9 cellular contexts compared by ENCODE assay signal in the genomic region with DNA sequence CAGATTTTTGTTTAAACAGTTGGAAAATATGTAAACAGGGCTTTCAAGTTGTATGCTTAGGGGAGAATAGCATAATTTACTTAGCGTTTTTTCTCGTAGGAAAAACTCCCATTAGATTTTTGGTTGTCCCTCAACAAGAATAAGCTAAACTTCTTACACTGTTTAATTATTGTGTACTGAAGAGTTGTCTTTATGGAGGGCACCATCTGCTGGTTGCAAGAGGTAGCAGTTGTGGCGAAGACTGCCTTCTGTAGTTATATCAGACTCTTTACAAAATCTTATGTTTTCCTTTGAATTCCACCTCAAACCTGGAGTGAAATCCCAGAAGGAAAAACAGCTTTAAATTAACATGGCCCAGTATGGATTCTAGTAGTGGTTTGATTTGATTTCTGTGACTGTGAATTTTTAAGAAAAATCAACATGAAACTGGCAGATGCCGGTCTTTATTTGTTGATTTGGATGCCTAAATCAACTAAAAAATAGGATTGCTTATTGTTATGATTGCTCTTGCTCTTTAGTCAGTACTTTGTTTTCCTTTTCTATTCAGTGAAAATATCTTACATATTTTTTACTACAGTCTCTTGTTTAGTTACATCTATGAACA. TPM values are rescaled to one million over a fixed set of nuclear protein-coding genes. Genes with fewer than 3 reads are reported as not detected.
A peak's percentile ranks its signal among the peaks of the same experiment; 100 is the strongest.
DNase-seq lines count a peak whose midpoint lies in the region; ATAC-seq and TF ChIP-seq lines count a peak whose summit lies in the region.
"Had no signal": no experiment of that assay in that cellular context is flagged by ENCODE, and none has a peak within 500 bp of the region (broad histone marks: within the 10 kb centered on the region; RNA-seq: fewer than 3 reads in every experiment).

No MANE protein-coding gene starts in this region.

- no peak overlapping the region for H2BK15ac ChIP-seq in neuronal stem cell (ENCODE audit: low read length)

- no peak overlapping the region for H2AFZ ChIP-seq in neuronal stem cell (ENCODE audit: low read length)

- no peak overlapping the region for H2BK5ac ChIP-seq in neuronal stem cell (ENCODE audit: low read length)

- no peaks in the 10 kb centered on the region for H3K9me3 Mint-ChIP-seq in activated T-cell treated with anti-CD3 and anti-CD28 coated beads, Interleukin-2, amount 50 U/mL, for 4 hours

- TF ChIP-seq CTCF in fibroblast of pulmonary artery (IDR thresholded peaks at IDR 0.05; ENCODE audit: low read length, missing control alignments): peak; percentile 96

- H3K4me3 Mint-ChIP-seq in activated T-cell treated with anti-CD3 and anti-CD28 coated beads, Interleukin-2, amount 50 U/mL, for 4 hours: no peak overlapping the region

- no peaks in the 10 kb centered on the region for H3K36me3 Mint-ChIP-seq in activated T-cell treated with anti-CD3 and anti-CD28 coated beads, Interleukin-2, amount 50 U/mL, for 4 hours (ENCODE audit: insufficient read depth)

- H3K27ac ChIP-seq in neuronal stem cell (replicated peaks; ENCODE audit: low read length): no peak overlapping the region
- H3K27ac ChIP-seq: epithelial cell of prostate had no signal

- H3K4me1 Mint-ChIP-seq in activated T-cell treated with anti-CD3 and anti-CD28 coated beads, Interleukin-2, amount 50 U/mL, for 4 hours (ENCODE audit: low read depth): peaks cover 37% of the 10 kb centered on the region

- H2BK120ac ChIP-seq in neuronal stem cell (ENCODE audit: low read depth, low read length): no peak overlapping the region

- H3K4me1 ChIP-seq in neuronal stem cell (ENCODE audit: control insufficient read depth in 2 of 2, insufficient read depth in 1 of 2, low read depth in 1 of 2, low read length in 2 of 2): peaks cover 4 to 14% of the 10 kb centered on the region in 2 donors

- no peak overlapping the region for H3K18ac ChIP-seq in neuronal stem cell (ENCODE audit: low read length)

- H4K91ac ChIP-seq in neuronal stem cell (ENCODE audit: low read depth, low read length, poor library complexity): no peak overlapping the region

- no CpG with 5 or more reads among the region's 4 CpGs for WGBS in neuronal stem cell (ENCODE audit: extremely low coverage in 2 of 2, insufficient read length in 2 of 2, insufficient replicate concordance in 1 of 2), 2 donors

- peak; percentile 60 for ATAC-seq in HG02678 (IDR thresholded peaks at IDR 0.05; ENCODE audit: unreplicated experiment)
- peak; percentile 76 to 85 for ATAC-seq in activated T-cell treated with anti-CD3 and anti-CD28 coated beads, Interleukin-2, amount 50 U/mL, for 4 hours

- no peaks in the 10 kb centered on the region for H3K27me3 ChIP-seq in neuronal stem cell (ENCODE audit: control insufficient read depth in 3 of 3, insufficient read depth in 3 of 3, low read depth in 1 of 3, low read length in 3 of 3)

- no peak overlapping the region for H3K4ac ChIP-seq in neuronal stem cell (ENCODE audit: low read length)

- H2AK5ac ChIP-seq in neuronal stem cell (ENCODE audit: low read depth, low read length): no peak overlapping the region

- peak; percentile 5 for DNase-seq in DMS153 treated with DMSO at 0.1 percent for 48 hours (lab: John Stamatoyannopoulos, UW; ENCODE audit: unreplicated experiment)
- DNase-seq in DMS153 (lab: John Stamatoyannopoulos, UW): no peak
- DNase-seq in NCI-H82 treated with DMSO at 0.1 percent for 48 hours (lab: John Stamatoyannopoulos, UW; ENCODE audit: unreplicated experiment): peak; percentile 30
- DNase-seq in activated T-cell treated with anti-CD3 and anti-CD28 coated beads, Interleukin-2, amount 50 U/mL, for 4 hours: peak; percentile 16
- DNase-seq in fibroblast of pulmonary artery (ENCODE audit: low read depth): peak; percentile 83
- peak; percentile 12 for DNase-seq in neuronal stem cell (ENCODE audit: low spot score)
- DNase-seq in NCI-H1436 (lab: John Stamatoyannopoulos, UW): no peak

- peaks cover 3% of the 10 kb centered on the region for H3K79me1 ChIP-seq in neuronal stem cell (ENCODE audit: low read depth, low read length)

- no peak overlapping the region for H3K9ac ChIP-seq in neuronal stem cell (ENCODE audit: low read depth, low read length, poor library complexity)

- H3K23ac ChIP-seq in neuronal stem cell (ENCODE audit: low read depth, low read length, poor library complexity): no peak overlapping the region

- H3K9me3 ChIP-seq in neuronal stem cell (replicated peaks in 1 of 2; ENCODE audit: control insufficient read depth in 2 of 2, insufficient read depth in 1 of 2, low read depth in 1 of 2, low read length in 2 of 2): no peaks in the 10 kb centered on the region

- H3K36me3 ChIP-seq in neuronal stem cell (replicated peaks in 1 of 2; ENCODE audit: control insufficient read depth in 2 of 2, insufficient read depth in 2 of 2, low read length in 2 of 2): no peaks in the 10 kb centered on the region

- no peak overlapping the region for H4K8ac ChIP-seq in neuronal stem cell (ENCODE audit: low read depth, low read length)

- no peak overlapping the region for H3K14ac ChIP-seq in neuronal stem cell (ENCODE audit: low read length)

- no peak overlapping the region for H3K4me2 ChIP-seq in neuronal stem cell (ENCODE audit: insufficient read depth, low read length, poor library complexity, severe bottlenecking)

- no peaks in the 10 kb centered on the region for H3K27me3 Mint-ChIP-seq in activated T-cell treated with anti-CD3 and anti-CD28 coated beads, Interleukin-2, amount 50 U/mL, for 4 hours (ENCODE audit: low read depth)

- no peak overlapping the region for H3K4me3 ChIP-seq in fibroblast of pulmonary artery (replicated peaks; ENCODE audit: low read depth, low read length)
- no peak overlapping the region for H3K4me3 ChIP-seq in neuronal stem cell (ENCODE audit: low read length in 2 of 2)

- no peak overlapping the region for H2BK12ac ChIP-seq in neuronal stem cell (ENCODE audit: low read length)

RNA-seq across cellular contexts. Expression of gene PDS5B, which starts 53.4 kb away (rescaled TPM):
- total RNA-seq in activated T-cell treated with anti-CD3 and anti-CD28 coated beads, Interleukin-2, amount 50 U/mL, for 4 hours: 10 to 100 TPM; 37.6 to 41.8 (median 38.2) TPM
- polyA plus RNA-seq in neuronal stem cell (2013, experiment 1 of 2): 56.8 TPM
- polyA plus RNA-seq in neuronal stem cell (2013, experiment 2 of 2): 59.9 TPM

Comparison
In these comparisons a context has a peak if more than half of its experiments do, and no peak if none do; other contexts are left out.
1. DNase-seq: peak in DMS153 treated with DMSO at 0.1 percent for 48 hours (single experiment), NCI-H82 treated with DMSO at 0.1 percent for 48 hours (single experiment), activated T-cell treated with anti-CD3 and anti-CD28 coated beads, Interleukin-2, amount 50 U/mL, for 4 hours (single experiment), fibroblast of pulmonary artery (single experiment) and neuronal stem cell (single experiment); none in DMS153 (single experiment) and NCI-H1436 (single experiment).